10 cellular contexts compared by ENCODE assay signal in the genomic region with DNA sequence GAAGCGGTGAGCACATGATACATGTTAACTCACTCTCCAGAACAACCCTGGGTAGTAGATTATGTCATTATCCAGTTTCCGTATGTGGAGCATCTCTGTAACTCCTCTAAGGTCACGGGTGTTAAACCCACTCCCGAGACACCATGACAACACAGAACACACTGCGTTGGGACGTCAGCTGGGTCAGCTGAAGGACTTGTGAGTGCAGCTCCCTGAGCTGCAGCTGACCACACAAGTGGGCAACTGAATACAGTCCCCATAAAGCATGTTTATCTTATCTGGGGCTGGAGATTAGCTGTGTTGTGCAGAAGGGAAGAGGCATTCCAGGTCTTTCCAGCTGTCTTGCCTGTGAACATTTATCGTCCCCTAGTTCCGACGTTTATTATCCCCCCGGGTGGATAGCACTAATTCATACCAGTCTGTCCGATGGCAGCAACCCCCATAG.
DNase-seq lines count a peak whose midpoint lies in the region; ATAC-seq and TF ChIP-seq lines count a peak whose summit lies in the region.
"Had no signal": no experiment of that assay in that cellular context is flagged by ENCODE, and none has a peak within 500 bp of the region (broad histone marks: within the 10 kb centered on the region; RNA-seq: fewer than 3 reads in every experiment).

No MANE protein-coding gene starts in this region.

- no peak overlapping the region for H3K4me2 ChIP-seq in Karpas-422 (ENCODE audit: low read depth, low read length, poor library complexity, severe bottlenecking)

- H3K36me3 Mint-ChIP-seq in activated CD4-positive, alpha-beta T cell treated with anti-CD3 and anti-CD28 coated beads, Interleukin-2, amount 10 ng/mL, durations not matched to agents 7 days and 5 days (ENCODE audit: low read depth) = peaks cover 13% of the 10 kb centered on the region

- TF ChIP-seq CTCF in brain microvascular endothelial cell (IDR thresholded peaks at IDR 0.05; ENCODE audit: low read depth, low read length, missing control alignments) (no peak), lower lobe of right lung (IDR thresholded peaks at IDR 0.05) (no peak), tibial artery (IDR thresholded peaks at IDR 0.05) (no peak)

- H3K9me2 ChIP-seq in Karpas-422 (replicated peaks; ENCODE audit: insufficient read depth, low read length) = no peaks in the 10 kb centered on the region

- DNase-seq in activated CD4-positive, alpha-beta T cell treated with anti-CD3 and anti-CD28 coated beads, Interleukin-2, amount 10 ng/mL, durations not matched to agents 7 days and 5 days = no peak
- DNase-seq in activated CD4-positive, alpha-beta T cell treated with anti-CD3 and anti-CD28 coated beads, Interleukin-2, amount 50 U/mL, for 4 hours = no peak
- peak; percentile 92 for DNase-seq in brain microvascular endothelial cell
- peak; percentile 70 for DNase-seq in lower lobe of right lung
- no peak for DNase-seq in tibial artery
- no peak for DNase-seq in Karpas-422
- no peak for DNase-seq in glomerular visceral epithelial cell (ENCODE audit: extremely low spot score)
- DNase-seq in SIG-M5 (lab: John Stamatoyannopoulos, UW) = no peak
- DNase-seq: KG1 had no signal

- no peak overlapping the region for H2AFZ ChIP-seq in Karpas-422 (ENCODE audit: low read length)
- H2AFZ ChIP-seq: parathyroid adenoma had no signal

- H3K9me3 Mint-ChIP-seq in activated CD4-positive, alpha-beta T cell treated with anti-CD3 and anti-CD28 coated beads, Interleukin-2, amount 10 ng/mL, durations not matched to agents 7 days and 5 days = no peaks in the 10 kb centered on the region

- POLR2A ChIA-PET in activated CD4-positive, alpha-beta T cell treated with anti-CD3 and anti-CD28 coated beads, Interleukin-2, amount 10 ng/mL, durations not matched to agents 7 days and 5 days (lab: Charles Lee) = no interaction called here

- CTCF ChIA-PET in activated CD4-positive, alpha-beta T cell treated with anti-CD3 and anti-CD28 coated beads, Interleukin-2, amount 10 ng/mL, durations not matched to agents 7 days and 5 days (lab: Charles Lee) = interaction anchor here (0.6 to 1.7 kb wide), 2 partner anchors 253 to 287 kb away, joined by 3 to 5 read pairs; no protein-coding TSS in a partner anchor

- in situ Hi-C loops in brain microvascular endothelial cell (cut with HindIII; ENCODE audit: low pct_ligation_motif_present, low sequenced_read_pairs) = no loop called here

- intact Hi-C loops in lower lobe of right lung (cut with DNase I) (no loop called here), tibial artery (cut with DNase I; ENCODE audit: low total_unique reads) (no loop called here)

- peak overlapping the region; percentile 51 for H3K27ac ChIP-seq in brain microvascular endothelial cell
- H3K27ac ChIP-seq in lower lobe of right lung = peak overlapping the region; percentile 73
- H3K27ac ChIP-seq in tibial artery = peak overlapping the region; percentile 74 to 75
- no peak overlapping the region for H3K27ac ChIP-seq in Karpas-422 (ENCODE audit: low read length)
- H3K27ac ChIP-seq: parathyroid adenoma had no signal

- H3K27me3 ChIP-seq in brain microvascular endothelial cell (replicated peaks) (no peaks in the 10 kb centered on the region), lower lobe of right lung (ENCODE audit: low read depth) (no peaks in the 10 kb centered on the region), tibial artery (no peaks in the 10 kb centered on the region), Karpas-422 (ENCODE audit: low read length) (no peaks in the 10 kb centered on the region)

- peak in 1 of 2 donors; percentile 66 for ATAC-seq in lower lobe of right lung

- H3K4me3 ChIP-seq in brain microvascular endothelial cell (ENCODE audit: low read depth, low read length) (no peak overlapping the region), lower lobe of right lung (no peak overlapping the region), tibial artery (no peak overlapping the region), Karpas-422 (ENCODE audit: low read length) (no peak overlapping the region)

- no peaks in the 10 kb centered on the region for H3K79me2 ChIP-seq in Karpas-422 (ENCODE audit: low read length)
- H3K79me2 ChIP-seq: parathyroid adenoma had no signal

- H3K4me1 Mint-ChIP-seq in activated CD4-positive, alpha-beta T cell treated with anti-CD3 and anti-CD28 coated beads, Interleukin-2, amount 10 ng/mL, durations not matched to agents 7 days and 5 days = peaks cover 55% of the 10 kb centered on the region

- no peaks in the 10 kb centered on the region for H3K27me3 Mint-ChIP-seq in activated CD4-positive, alpha-beta T cell treated with anti-CD3 and anti-CD28 coated beads, Interleukin-2, amount 10 ng/mL, durations not matched to agents 7 days and 5 days

- H3K27ac Mint-ChIP-seq in activated CD4-positive, alpha-beta T cell treated with anti-CD3 and anti-CD28 coated beads, Interleukin-2, amount 10 ng/mL, durations not matched to agents 7 days and 5 days = peak overlapping the region; percentile 27

- H4K20me1 ChIP-seq in Karpas-422 (ENCODE audit: insufficient read depth, low read depth, low read length) = 0 out of 2 replicates have a peak, but pooled peaks cover 6% of the 10 kb centered on the region

- H3K4me3 Mint-ChIP-seq in activated CD4-positive, alpha-beta T cell treated with anti-CD3 and anti-CD28 coated beads, Interleukin-2, amount 10 ng/mL, durations not matched to agents 7 days and 5 days = no peak overlapping the region

- H3K9ac ChIP-seq in Karpas-422 (ENCODE audit: low read length) = no peak overlapping the region
- H3K9ac ChIP-seq: parathyroid adenoma had no signal

- H3K36me3 ChIP-seq in brain microvascular endothelial cell (replicated peaks) = no peaks in the 10 kb centered on the region
- H3K36me3 ChIP-seq in lower lobe of right lung = no peaks in the 10 kb centered on the region
- no peaks in the 10 kb centered on the region for H3K36me3 ChIP-seq in tibial artery
- no peaks in the 10 kb centered on the region for H3K36me3 ChIP-seq in Karpas-422 (ENCODE audit: insufficient read depth, low read length)

- H3K9me3 ChIP-seq in lower lobe of right lung (no peaks in the 10 kb centered on the region), tibial artery (no peaks in the 10 kb centered on the region), Karpas-422 (ENCODE audit: low read length) (no peaks in the 10 kb centered on the region)

- H3K4me1 ChIP-seq in lower lobe of right lung = peaks cover 68% of the 10 kb centered on the region
- H3K4me1 ChIP-seq in tibial artery = peaks cover 6 to 54% (median 45%) of the 10 kb centered on the region in 4 donors
- no peaks in the 10 kb centered on the region for H3K4me1 ChIP-seq in Karpas-422 (ENCODE audit: low read length)

Comparison
In these comparisons a context has a peak if more than half of its experiments do, and no peak if none do; other contexts are left out.
1. DNase-seq: peak in brain microvascular endothelial cell (single experiment) and lower lobe of right lung (single experiment); none in activated CD4-positive, alpha-beta T cell treated with anti-CD3 and anti-CD28 coated beads, Interleukin-2, amount 10 ng/mL, durations not matched to agents 7 days and 5 days (single experiment), activated CD4-positive, alpha-beta T cell treated with anti-CD3 and anti-CD28 coated beads, Interleukin-2, amount 50 U/mL, for 4 hours (0 of 2), tibial artery (0 of 2), Karpas-422 (single experiment), glomerular visceral epithelial cell (single experiment) and SIG-M5 (single experiment).